ENCODE assay signal across 1 cellular context in the genomic region with DNA sequence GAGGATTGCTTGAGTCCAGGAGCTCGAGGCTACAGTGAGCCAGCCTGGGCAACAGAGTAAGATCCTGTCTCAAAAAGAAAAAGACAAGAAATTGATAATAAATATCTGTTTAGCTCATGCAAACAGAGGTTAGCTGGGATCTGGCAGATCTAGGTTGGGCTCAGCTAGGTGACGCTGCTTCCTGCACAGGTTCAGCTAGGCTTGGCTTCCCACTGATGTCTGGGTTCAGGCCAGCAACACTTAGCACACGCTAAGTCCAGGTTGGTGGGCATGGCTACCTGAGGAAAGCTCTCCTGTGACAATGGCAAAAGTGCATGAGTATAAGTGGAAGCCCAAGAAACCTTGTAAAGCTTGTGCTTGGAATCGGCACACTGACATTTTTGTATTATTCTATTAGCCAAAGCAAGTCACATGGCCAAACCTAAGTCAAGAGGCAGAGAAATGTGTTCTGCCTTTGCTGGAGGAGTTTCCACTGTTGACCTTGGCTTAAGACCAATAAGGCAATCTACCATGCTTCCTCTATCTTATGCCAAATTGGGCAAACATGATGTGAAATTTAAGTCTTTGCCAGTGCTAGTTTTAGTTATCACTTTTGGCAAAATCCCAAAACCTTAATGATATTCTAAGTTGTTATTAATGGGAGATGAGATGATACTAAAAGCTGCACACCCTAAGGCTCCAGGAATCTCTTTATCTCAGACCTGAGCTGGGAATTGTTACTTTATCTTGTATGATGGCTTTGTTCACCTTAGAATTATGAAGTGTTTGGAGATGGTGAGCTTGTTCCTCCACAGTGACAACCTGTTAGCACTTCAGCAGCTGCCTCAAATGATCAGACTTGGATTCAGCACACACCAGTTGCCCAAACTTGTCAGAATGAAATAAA.
TF ChIP-seq lines count a peak whose summit lies in the region.

No MANE protein-coding gene starts in this region.

TF ChIP-seq in endothelial cell of umbilical vein, 7 proteins besides CTCF, POLR2A, EP300 and RAD21 (continued from another document):
- TF ChIP-seq FOS (IDR thresholded peaks at IDR 0.05; ENCODE audit: borderline replicate concordance, insufficient read depth, low read length) (no peak), POLR2AphosphoS5 (IDR thresholded peaks at IDR 0.05; ENCODE audit: insufficient read depth, low read depth, low read length) (no peak)
